Comparison of ENCODE assay signal across 13 cellular contexts in genomic region chr7:74059681-74060588, GRCh38. TPM values are rescaled to one million over a fixed set of nuclear protein-coding genes. Genes with fewer than 3 reads are reported as not detected.
A peak's percentile ranks its signal among the peaks of the same experiment; 100 is the strongest.
DNase-seq lines count a peak whose midpoint lies in the region; ATAC-seq and TF ChIP-seq lines count a peak whose summit lies in the region.
"Had no signal": no experiment of that assay in that cellular context is flagged by ENCODE, and none has a peak within 500 bp of the region (broad histone marks: within the 10 kb centered on the region; RNA-seq: fewer than 3 reads in every experiment).

No MANE protein-coding gene starts in this region.

- no peaks in the 10 kb centered on the region for H3K36me3 Mint-ChIP-seq in Caco-2 (ENCODE audit: insufficient read depth, unreplicated experiment)
- H3K36me3 Mint-ChIP-seq: natural killer cell had no signal

- POLR2A ChIA-PET in Caco-2 (lab: Charles Lee), result no interaction called here

- no peak overlapping the region for H3K27ac Mint-ChIP-seq in Caco-2 (ENCODE audit: unreplicated experiment)
- H3K27ac Mint-ChIP-seq: activated naive CD8-positive, alpha-beta T cell treated with anti-CD3 and anti-CD28 coated beads, Interleukin-2, amount 50 U/mL, for 24 hours had no signal

- H3K27me3 ChIP-seq in colonic mucosa (no peaks in the 10 kb centered on the region), lower lobe of right lung (ENCODE audit: low read depth) (no peaks in the 10 kb centered on the region), Caco-2 (replicated peaks; ENCODE audit: control insufficient read depth, insufficient read depth, low read length) (no peaks in the 10 kb centered on the region)

- peaks cover 7% of the 10 kb centered on the region for H3K27me3 Mint-ChIP-seq in Caco-2 (ENCODE audit: insufficient read depth, unreplicated experiment)

- no peaks in the 10 kb centered on the region for H3K9me3 Mint-ChIP-seq in Caco-2 (ENCODE audit: unreplicated experiment)
- H3K9me3 Mint-ChIP-seq: activated naive CD8-positive, alpha-beta T cell treated with anti-CD3 and anti-CD28 coated beads, Interleukin-2, amount 50 U/mL, for 24 hours; natural killer cell had no signal

- CTCF ChIA-PET in Caco-2 (lab: Charles Lee), result interaction anchor here (0.6 to 1.1 kb wide), 3 partner anchors 8 to 33 kb away, joined by 3 to 6 read pairs (median 3); no protein-coding TSS in a partner anchor

- H3K9me3 ChIP-seq in colonic mucosa (no peaks in the 10 kb centered on the region), lower lobe of right lung (no peaks in the 10 kb centered on the region), Caco-2 (no peaks in the 10 kb centered on the region)

- H3K27ac ChIP-seq in 22Rv1, result peak overlapping the region; percentile 30; the same call in 1 of the 2 replicates
- peak overlapping the region; percentile 74 for H3K27ac ChIP-seq in colonic mucosa
- H3K27ac ChIP-seq in lower lobe of right lung, result peak overlapping the region; percentile 46

- no TSS peak for BruUV-seq in Caco-2 (replicated peaks; lab: Mats Ljungman, UMichigan)

- H3K36me3 ChIP-seq in colonic mucosa, result no peaks in the 10 kb centered on the region
- H3K36me3 ChIP-seq in lower lobe of right lung, result peaks cover 68% of the 10 kb centered on the region
- H3K36me3 ChIP-seq in Caco-2 (ENCODE audit: control insufficient read depth, insufficient read depth, low read length), result no peaks in the 10 kb centered on the region

- peak; percentile 31 for ATAC-seq in lower lobe of right lung
- ATAC-seq in GM18861 (IDR thresholded peaks at IDR 0.05; ENCODE audit: unreplicated experiment), result no peak
- no peak for ATAC-seq in GM19455 (IDR thresholded peaks at IDR 0.05; ENCODE audit: unreplicated experiment)
- ATAC-seq: activated naive CD8-positive, alpha-beta T cell treated with anti-CD3 and anti-CD28 coated beads, Interleukin-2, amount 50 U/mL, for 24 hours; natural killer cell had no signal

- H3K9ac ChIP-seq in colonic mucosa (ENCODE audit: low read depth in 2 of 2, low read length in 2 of 2), result peak overlapping the region; percentile 51 to 59

- H3K4me1 ChIP-seq in colonic mucosa (peaks cover 14% of the 10 kb centered on the region), lower lobe of right lung (peaks cover 24% of the 10 kb centered on the region), Caco-2 (no peaks in the 10 kb centered on the region; the same call in 1 of the 2 replicates)

- no peaks in the 10 kb centered on the region for H3K4me1 Mint-ChIP-seq in Caco-2 (ENCODE audit: low read depth, unreplicated experiment)

- no peak overlapping the region for H3K4me3 Mint-ChIP-seq in Caco-2 (ENCODE audit: unreplicated experiment)
- H3K4me3 Mint-ChIP-seq: activated naive CD8-positive, alpha-beta T cell treated with anti-CD3 and anti-CD28 coated beads, Interleukin-2, amount 50 U/mL, for 24 hours; natural killer cell had no signal

- intact Hi-C loops in colonic mucosa (cut with DNase I) (no loop called here), lower lobe of right lung (cut with DNase I) (no loop called here), Caco-2 (cut with micrococcal nuclease; ENCODE audit: unreplicated experiment) (no loop called here)

- H3K4me3 ChIP-seq in colonic mucosa, result no peak overlapping the region
- no peak overlapping the region for H3K4me3 ChIP-seq in lower lobe of right lung
- H3K4me3 ChIP-seq in Caco-2 (ENCODE audit: low read depth, low read length), result no peak overlapping the region

- DNase-seq in NCI-H1105 (lab: John Stamatoyannopoulos, UW) (peak; percentile 68), colonic mucosa (peak; percentile 94), lower lobe of right lung (peak; percentile 81), Caco-2 (no peak)
- no peak for DNase-seq in activated CD4-positive, CD25-positive, alpha-beta regulatory T cell treated with anti-CD3 and anti-CD28 coated beads, Interleukin-2, amount 50 U/mL, for 72 hours
- DNase-seq: activated CD4-positive, alpha-beta T cell treated with anti-CD3 and anti-CD28 coated beads, Interleukin-2, amount 50 U/mL, for 4 hours; activated naive CD8-positive, alpha-beta T cell treated with anti-CD3 and anti-CD28 coated beads, Interleukin-2, amount 50 U/mL, for 24 hours; natural killer cell; NCI-H1436; SHP77 treated with DMSO at 0.1 percent for 48 hours had no signal

- TF ChIP-seq CTCF in 22Rv1 (IDR thresholded peaks at IDR 0.05), result peak; percentile 61
- no peak for TF ChIP-seq CTCF in colonic mucosa (IDR thresholded peaks at IDR 0.05)
- no peak for TF ChIP-seq CTCF in lower lobe of right lung (IDR thresholded peaks at IDR 0.05)
- no peak for TF ChIP-seq CTCF in Caco-2 (IDR thresholded peaks at IDR 0.05; ENCODE audit: insufficient read depth in 1 of 2, low read depth in 1 of 2, low read length in 1 of 2, severe bottlenecking in 1 of 2, unreplicated experiment in 1 of 2)

RNA-seq across cellular contexts. Expression of gene LIMK1, which starts 23.7 kb away (rescaled TPM):
- total RNA-seq in colonic mucosa (10 to 100 TPM; 11.1 to 16.5 TPM), lower lobe of right lung (48.6 TPM), Caco-2 (2022) (30.6 and 31.4 TPM in 2 replicates)

RNA-seq across cellular contexts. Expression of gene ELN, which starts 32.0 kb away (rescaled TPM):
- total RNA-seq in colonic mucosa, result 10 to 100 TPM in 1 of 2 donors, 1 to 10 TPM in 1; 6.9 to 12.6 TPM
- total RNA-seq in lower lobe of right lung, result 83.3 TPM
- not detected in 2 replicates for total RNA-seq in Caco-2 (2022)

Comparison
In these comparisons a context has a peak if more than half of its experiments do, and no peak if none do; other contexts are left out.
1. DNase-seq: peak in NCI-H1105 (single experiment), colonic mucosa (single experiment) and lower lobe of right lung (single experiment); none in Caco-2 (0 of 2) and activated CD4-positive, CD25-positive, alpha-beta regulatory T cell treated with anti-CD3 and anti-CD28 coated beads, Interleukin-2, amount 50 U/mL, for 72 hours (single experiment).
2. ATAC-seq: peak in lower lobe of right lung (2 of 2); none in GM18861 (single experiment) and GM19455 (single experiment).
3. Peak in every context shown above with its lines, with median percentiles within 50 percentile points of each other: H3K27ac ChIP-seq.